In genomic region chr18:35158728-35159443, GRCh38 we compare ENCODE assay signal across 8 cellular contexts.
DNase-seq lines count a peak whose midpoint lies in the region; ATAC-seq and TF ChIP-seq lines count a peak whose summit lies in the region.

No MANE protein-coding gene starts in this region.

- DNase-seq in KG1 (lab: John Stamatoyannopoulos, UW): peak; percentile 50
- peak; percentile 9 for DNase-seq in activated naive CD8-positive, alpha-beta T cell treated with anti-CD3 and anti-CD28 coated beads for 36 hours
- no peak for DNase-seq in glutamatergic neuron
- DNase-seq in PC-9: no peak
- DNase-seq in HCEC 1CT: no peak

- H3K27me3 ChIP-seq in DOHH2 (ENCODE audit: control insufficient read depth, low read length) (no peaks in the 10 kb centered on the region), PC-9 (ENCODE audit: insufficient read depth, low read depth) (no peaks in the 10 kb centered on the region)

- no peak overlapping the region for H2AFZ ChIP-seq in PC-9

- peak; percentile 66 for ATAC-seq in GM21447 (IDR thresholded peaks at IDR 0.05; ENCODE audit: unreplicated experiment)
- no peak for ATAC-seq in HG03571 (IDR thresholded peaks at IDR 0.05; ENCODE audit: unreplicated experiment)

- BruUV-seq in PC-9 (replicated peaks; lab: Mats Ljungman, UMichigan): no TSS peak

- H3K4me2 ChIP-seq in DOHH2 (ENCODE audit: low read length): peak overlapping the region; percentile 67
- no peak overlapping the region for H3K4me2 ChIP-seq in PC-9

- H3K27ac ChIP-seq in DOHH2 (ENCODE audit: low read depth, low read length): peak overlapping the region; percentile 78
- H3K27ac ChIP-seq in PC-9: no peak overlapping the region

- TF ChIP-seq CTCF in DOHH2 (IDR thresholded peaks at IDR 0.05; ENCODE audit: low read depth, low read length, poor library complexity, severe bottlenecking): no peak
- TF ChIP-seq CTCF in glutamatergic neuron (IDR thresholded peaks at IDR 0.05; ENCODE audit: partially characterized antibody, unreplicated experiment): no peak
- TF ChIP-seq CTCF in PC-9 (conservative IDR thresholded peaks at IDR 0.05): no peak

- POLR2A ChIA-PET in PC-9 (lab: Charles Lee; ENCODE audit: unreplicated experiment): no interaction called here

- H3K27me3 Mint-ChIP-seq in activated naive CD8-positive, alpha-beta T cell treated with anti-CD3 and anti-CD28 coated beads for 36 hours: no peaks in the 10 kb centered on the region
- H3K27me3 Mint-ChIP-seq in glutamatergic neuron (ENCODE audit: unreplicated experiment): no peaks in the 10 kb centered on the region

- H3K79me2 ChIP-seq in DOHH2 (ENCODE audit: control insufficient read depth, low read length): no peaks in the 10 kb centered on the region
- no peaks in the 10 kb centered on the region for H3K79me2 ChIP-seq in PC-9 (ENCODE audit: low read depth)

- H3K4me1 ChIP-seq in DOHH2 (ENCODE audit: control insufficient read depth, low read length) (peaks cover 70% of the 10 kb centered on the region), PC-9 (replicated peaks; ENCODE audit: insufficient read depth) (no peaks in the 10 kb centered on the region)

- no peaks in the 10 kb centered on the region for H3K9me3 ChIP-seq in DOHH2 (ENCODE audit: control insufficient read depth, insufficient read depth, low read length)
- no peaks in the 10 kb centered on the region for H3K9me3 ChIP-seq in PC-9 (ENCODE audit: insufficient read depth, low read depth)

- no peak overlapping the region for H3K4me3 Mint-ChIP-seq in activated naive CD8-positive, alpha-beta T cell treated with anti-CD3 and anti-CD28 coated beads for 36 hours
- no peak overlapping the region for H3K4me3 Mint-ChIP-seq in glutamatergic neuron (ENCODE audit: unreplicated experiment)

- H3F3A ChIP-seq in DOHH2 (ENCODE audit: control insufficient read depth, insufficient read depth) (no peaks in the 10 kb centered on the region), PC-9 (ENCODE audit: insufficient read depth, low read depth) (no peaks in the 10 kb centered on the region)

- H3K9me3 Mint-ChIP-seq in activated naive CD8-positive, alpha-beta T cell treated with anti-CD3 and anti-CD28 coated beads for 36 hours: no peaks in the 10 kb centered on the region
- H3K9me3 Mint-ChIP-seq in glutamatergic neuron (ENCODE audit: unreplicated experiment): peaks cover 1% of the 10 kb centered on the region

- H3K4me3 ChIP-seq in DOHH2 (ENCODE audit: low read length) (peak overlapping the region; percentile 45), PC-9 (no peak overlapping the region)

- H3K9me2 ChIP-seq in DOHH2 (replicated peaks; ENCODE audit: control insufficient read depth, low read length) (no peaks in the 10 kb centered on the region), PC-9 (ENCODE audit: insufficient read depth) (no peaks in the 10 kb centered on the region)

- CTCF ChIA-PET in PC-9 (lab: Charles Lee): no interaction called here

- H3K4me1 Mint-ChIP-seq in activated naive CD8-positive, alpha-beta T cell treated with anti-CD3 and anti-CD28 coated beads for 36 hours: peaks cover 20% of the 10 kb centered on the region
- peaks cover 2% of the 10 kb centered on the region for H3K4me1 Mint-ChIP-seq in glutamatergic neuron (ENCODE audit: low read depth, unreplicated experiment)

- H3K36me3 ChIP-seq in DOHH2 (ENCODE audit: control insufficient read depth, low read length) (peaks cover 6% of the 10 kb centered on the region; the same call in 1 of the 2 replicates), PC-9 (ENCODE audit: low read depth) (no peaks in the 10 kb centered on the region)

- no peaks in the 10 kb centered on the region for H3K36me3 Mint-ChIP-seq in activated naive CD8-positive, alpha-beta T cell treated with anti-CD3 and anti-CD28 coated beads for 36 hours
- H3K36me3 Mint-ChIP-seq in glutamatergic neuron (ENCODE audit: unreplicated experiment): no peaks in the 10 kb centered on the region

- H4K20me1 ChIP-seq in DOHH2 (ENCODE audit: control insufficient read depth, insufficient read depth, low read depth, low read length) (no peaks in the 10 kb centered on the region), PC-9 (ENCODE audit: insufficient read depth) (no peaks in the 10 kb centered on the region)

- peak overlapping the region; percentile 80 for H3K27ac Mint-ChIP-seq in activated naive CD8-positive, alpha-beta T cell treated with anti-CD3 and anti-CD28 coated beads for 36 hours
- H3K27ac Mint-ChIP-seq in glutamatergic neuron (ENCODE audit: unreplicated experiment): no peak overlapping the region

- intact Hi-C loops in PC-9 (cut with micrococcal nuclease; ENCODE audit: unreplicated experiment): no loop called here

Comparison
In these comparisons a context has a peak if more than half of its experiments do, and no peak if none do; other contexts are left out.
1. DNase-seq: peak in KG1 (single experiment) and activated naive CD8-positive, alpha-beta T cell treated with anti-CD3 and anti-CD28 coated beads for 36 hours (single experiment); none in glutamatergic neuron (single experiment), PC-9 (0 of 2) and HCEC 1CT (single experiment).